16 cellular contexts compared by ENCODE assay signal in the genomic region with DNA sequence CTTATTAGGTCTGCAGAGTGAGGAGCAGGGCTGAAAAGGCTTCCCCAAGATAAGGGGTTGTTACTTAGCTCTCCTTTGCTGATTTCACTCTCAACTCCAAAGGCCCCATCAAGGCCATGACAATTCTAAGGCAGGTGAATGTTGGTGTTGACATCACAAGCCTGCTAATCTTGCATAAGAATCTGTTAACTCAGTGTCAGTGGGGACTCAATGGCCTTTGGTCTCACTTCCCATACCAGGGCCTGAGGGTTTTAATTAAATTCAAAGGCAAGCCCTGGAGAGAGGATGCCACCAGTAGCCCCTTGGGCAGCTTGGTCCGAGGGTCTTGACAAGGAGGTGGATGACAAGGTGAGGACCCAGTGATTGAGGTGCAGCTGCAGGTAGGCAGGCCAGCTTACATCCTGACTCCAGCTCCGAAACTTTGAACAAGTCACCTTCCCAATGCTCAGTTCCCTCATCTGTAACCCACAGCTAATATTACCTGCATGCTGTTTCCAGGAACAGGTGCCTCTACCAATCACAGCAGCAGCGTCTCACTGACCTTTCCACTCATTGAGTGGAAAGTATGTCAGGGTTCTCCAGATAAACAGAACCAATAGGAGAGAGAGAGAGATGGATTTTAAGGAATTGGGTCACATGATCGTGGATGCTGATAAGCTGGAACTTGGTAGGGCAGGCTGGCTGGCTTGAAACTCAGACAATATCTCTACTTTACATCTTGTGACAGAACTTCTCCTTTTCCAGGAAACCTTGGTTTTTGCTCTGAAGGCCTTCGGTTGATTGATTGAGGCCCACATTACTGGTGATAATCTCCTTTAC. TPM values are rescaled to one million over a fixed set of nuclear protein-coding genes. Genes with fewer than 3 reads are reported as not detected.
DNase-seq lines count a peak whose midpoint lies in the region; ATAC-seq, FAIRE-seq and TF ChIP-seq lines count a peak whose summit lies in the region.
"Had no signal": no experiment of that assay in that cellular context is flagged by ENCODE, and none has a peak within 500 bp of the region (broad histone marks: within the 10 kb centered on the region; RNA-seq: fewer than 3 reads in every experiment).

No MANE protein-coding gene starts in this region.

- TF ChIP-seq CTCF in bronchial epithelial cell (IDR thresholded peaks at IDR 0.05; ENCODE audit: insufficient read depth, low read length, severe bottlenecking) (no peak), RWPE1 (conservative IDR thresholded peaks at IDR 0.05; ENCODE audit: low read depth) (no peak), endothelial cell (IDR thresholded peaks at IDR 0.05; ENCODE audit: unreplicated experiment) (no peak)

- no peaks in the 10 kb centered on the region for H3K9me3 Mint-ChIP-seq in stimulated activated memory B cell treated with anti-CD40 and anti-IgM and Interleukin-4, amounts not matched to agents 10 μg/mL and 1 μg/mL and 100 μg/mL, for 72 hours
- H3K9me3 Mint-ChIP-seq in endothelial cell (ENCODE audit: unreplicated experiment), result no peaks in the 10 kb centered on the region
- H3K9me3 Mint-ChIP-seq: activated CD4-positive, alpha-beta T cell treated with anti-CD3 and anti-CD28 coated beads, Interleukin-2, amount 10 ng/mL, durations not matched to agents 24 days and 14 days had no signal

- no peaks in the 10 kb centered on the region for H3K27me3 Mint-ChIP-seq in stimulated activated memory B cell treated with anti-CD40 and anti-IgM and Interleukin-4, amounts not matched to agents 10 μg/mL and 1 μg/mL and 100 μg/mL, for 72 hours
- peaks cover 2% of the 10 kb centered on the region for H3K27me3 Mint-ChIP-seq in endothelial cell (ENCODE audit: unreplicated experiment)
- H3K27me3 Mint-ChIP-seq: activated CD4-positive, alpha-beta T cell treated with anti-CD3 and anti-CD28 coated beads, Interleukin-2, amount 10 ng/mL, durations not matched to agents 24 days and 14 days had no signal

- CTCF ChIA-PET in RWPE1 (lab: Yijun Ruan, JAX), result interaction anchor here (0.5 to 0.6 kb wide), 3 partner anchors 30 to 77 kb away, joined by 3 to 5 read pairs (median 4); no protein-coding TSS in a partner anchor

- DNase-seq in NOMO-1 treated with DMSO at 0.1 percent for 48 hours (lab: John Stamatoyannopoulos, UW; ENCODE audit: unreplicated experiment), result peak; percentile 72
- DNase-seq in bronchial epithelial cell (ENCODE audit: low read depth), result no peak
- DNase-seq in RWPE1 (ENCODE audit: low spot score), result no peak
- DNase-seq in endothelial cell (ENCODE audit: low spot score), result no peak
- DNase-seq: activated CD4-positive, alpha-beta T cell treated with anti-CD3 and anti-CD28 coated beads, Interleukin-2, amount 10 ng/mL, durations not matched to agents 24 days and 14 days; activated effector memory CD4-positive, alpha-beta T cell treated with anti-CD3 and anti-CD28 coated beads, Interleukin-2, amount 50 U/mL, for 16 hours; Calu3; caudate nucleus; GOT3; NCI-H748 treated with DMSO at 0.1 percent for 48 hours; retina had no signal

- no peak for ATAC-seq in stimulated activated memory B cell treated with anti-CD40 and anti-IgM and Interleukin-4, amounts not matched to agents 10 μg/mL and 1 μg/mL and 100 μg/mL, for 72 hours
- ATAC-seq in GM18520 (IDR thresholded peaks at IDR 0.05; ENCODE audit: unreplicated experiment), result no peak
- ATAC-seq: SK-N-SH treated with all-trans-retinoic acid at 6 μM for 48 hours had no signal

- H3K4me3 ChIP-seq in bronchial epithelial cell (ENCODE audit: low read depth, low read length), result no peak overlapping the region

- no peaks in the 10 kb centered on the region for H3K36me3 Mint-ChIP-seq in stimulated activated memory B cell treated with anti-CD40 and anti-IgM and Interleukin-4, amounts not matched to agents 10 μg/mL and 1 μg/mL and 100 μg/mL, for 72 hours
- H3K36me3 Mint-ChIP-seq in endothelial cell (ENCODE audit: low read depth, unreplicated experiment), result peaks cover 4% of the 10 kb centered on the region

- peak; percentile 66 for FAIRE-seq in bronchial epithelial cell (lab: Jason Lieb, UNC)

- H3K4me3 Mint-ChIP-seq in stimulated activated memory B cell treated with anti-CD40 and anti-IgM and Interleukin-4, amounts not matched to agents 10 μg/mL and 1 μg/mL and 100 μg/mL, for 72 hours, result no peak overlapping the region
- H3K4me3 Mint-ChIP-seq in endothelial cell (ENCODE audit: unreplicated experiment), result no peak overlapping the region
- H3K4me3 Mint-ChIP-seq: activated CD4-positive, alpha-beta T cell treated with anti-CD3 and anti-CD28 coated beads, Interleukin-2, amount 10 ng/mL, durations not matched to agents 24 days and 14 days had no signal

- no peak overlapping the region for H3K27ac ChIP-seq in RWPE1
- H3K27ac ChIP-seq: epithelial cell of prostate had no signal

- H3K27ac Mint-ChIP-seq in stimulated activated memory B cell treated with anti-CD40 and anti-IgM and Interleukin-4, amounts not matched to agents 10 μg/mL and 1 μg/mL and 100 μg/mL, for 72 hours, result peak overlapping the region; percentile 74
- no peak overlapping the region for H3K27ac Mint-ChIP-seq in endothelial cell (ENCODE audit: unreplicated experiment)

- H3K36me3 ChIP-seq in bronchial epithelial cell (ENCODE audit: control insufficient read depth, insufficient read depth, low read length), result no peaks in the 10 kb centered on the region

- POLR2A ChIA-PET in RWPE1 (lab: Yijun Ruan, JAX; ENCODE audit: low non-redundant PET), result no interaction called here

- peaks cover 2% of the 10 kb centered on the region for H3K27me3 ChIP-seq in bronchial epithelial cell (ENCODE audit: control insufficient read depth, insufficient read depth, low read length)

- H3K4me1 Mint-ChIP-seq in stimulated activated memory B cell treated with anti-CD40 and anti-IgM and Interleukin-4, amounts not matched to agents 10 μg/mL and 1 μg/mL and 100 μg/mL, for 72 hours, result peaks cover 9% of the 10 kb centered on the region
- no peaks in the 10 kb centered on the region for H3K4me1 Mint-ChIP-seq in endothelial cell (ENCODE audit: unreplicated experiment)

RNA-seq across cellular contexts. Expression of gene ALAS1, which starts 9.2 kb away (rescaled TPM):
- 32.1 and 66.7 TPM in 2 replicates for total RNA-seq in bronchial epithelial cell
- total RNA-seq in endothelial cell (ENCODE audit: unreplicated experiment), result 59.1 TPM

RNA-seq across cellular contexts. Expression of gene POC1A, which starts 34.6 kb away (rescaled TPM):
- total RNA-seq in bronchial epithelial cell (1.8 and 3.3 TPM in 2 replicates), endothelial cell (ENCODE audit: unreplicated experiment) (7.5 TPM)

RNA-seq across cellular contexts. Expression of gene TLR9, which starts 36.6 kb away (rescaled TPM):
- total RNA-seq in bronchial epithelial cell (not detected in 2 replicates), endothelial cell (ENCODE audit: unreplicated experiment) (not detected)
- total RNA-seq: temporal lobe had no signal

RNA-seq across cellular contexts. Expression of gene TWF2, which starts 50.2 kb away (rescaled TPM):
- total RNA-seq in bronchial epithelial cell (47.6 and 57.7 TPM in 2 replicates), endothelial cell (ENCODE audit: unreplicated experiment) (85.3 TPM)

RNA-seq across cellular contexts. Expression of gene PPM1M, which starts 56.8 kb away (rescaled TPM):
- total RNA-seq in bronchial epithelial cell (2.0 and 2.6 TPM in 2 replicates), endothelial cell (ENCODE audit: unreplicated experiment) (15.0 TPM)
